ENCODE assay signal across 27 cellular contexts in the genomic region with DNA sequence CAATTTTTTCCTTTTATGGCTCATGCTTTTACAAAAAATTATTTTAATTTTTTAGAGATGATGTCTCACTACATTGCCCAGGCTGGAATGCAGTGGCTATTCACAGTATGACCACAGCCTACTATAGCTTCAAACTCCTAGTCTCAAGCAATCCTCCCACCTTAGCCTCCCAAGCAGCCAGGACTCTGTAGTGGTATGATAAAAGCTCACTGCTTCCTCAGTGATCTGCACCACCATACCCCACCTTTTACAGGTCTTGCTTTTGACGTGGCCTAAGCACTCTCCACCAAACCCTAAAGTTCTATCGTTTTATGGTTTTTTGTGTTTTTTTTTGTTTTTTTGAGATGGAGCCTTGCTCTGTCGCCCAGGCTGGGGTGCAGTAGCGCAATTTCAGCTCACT. TPM values are rescaled to one million over a fixed set of nuclear protein-coding genes. Genes with fewer than 3 reads are reported as not detected.
DNase-seq lines count a peak whose midpoint lies in the region; ATAC-seq lines count a peak whose summit lies in the region.
"Had no signal": no experiment of that assay in that cellular context is flagged by ENCODE, and none has a peak within 500 bp of the region (broad histone marks: within the 10 kb centered on the region; RNA-seq: fewer than 3 reads in every experiment).

No MANE protein-coding gene starts in this region.

- no peak for DNase-seq in activated naive CD4-positive, alpha-beta T cell treated with anti-CD3 and anti-CD28 coated beads, Interleukin-2, amount 50 U/mL, for 72 hours (ENCODE audit: low spot score in 2 of 2)
- no peak for DNase-seq in activated naive CD4-positive, alpha-beta T cell treated with Interleukin-2 at 50 U/mL for 16 hours
- no peak for DNase-seq in activated T-helper 2 cell treated with anti-CD3 and anti-CD28 coated beads, Interferon-gamma antibody, Interleukin-2, Interleukin-4, amounts not matched to agents 10 μg/mL and 5 μg/mL and 100 μg/mL, durations not matched to agents 14 hours and 24 hours and 36 hours (ENCODE audit: low spot score)
- no peak for DNase-seq in stimulated activated effector memory CD8-positive, alpha-beta T cell treated with anti-CD3 and anti-CD28 coated beads, Interleukin-12 subunit alpha, Interleukin-12 subunit beta, amount 100 ng/mL, for 72 hours (ENCODE audit: low spot score in 2 of 2)
- DNase-seq: activated CD4-positive, CD25-positive, alpha-beta regulatory T cell; activated T-cell treated with anti-CD3 and anti-CD28 coated beads, Interleukin-2, amount 50 U/mL, for 1 hour; colonic mucosa; effector CD4-positive, alpha-beta T cell; hippocampal formation; NCI-H1694; NCI-H2171; NCI-H510A; nephron progenitor cell; SJCRH30; stimulated activated CD4-positive, alpha-beta T cell treated with anti-CD3 and anti-CD28 coated beads, Interleukin-4, amount 100 ng/mL, for 24 hours; SW 1271; upper lobe of left lung had no signal

- peaks cover 37% of the 10 kb centered on the region for H3K36me3 ChIP-seq in KOPT-K1 (ENCODE audit: insufficient read depth, low read length)
- H3K36me3 ChIP-seq: colonic mucosa had no signal

- H3K4me3 Mint-ChIP-seq in activated T-helper 2 cell treated with anti-CD3 and anti-CD28 coated beads, Interferon-gamma antibody, Interleukin-2, Interleukin-4, amounts not matched to agents 10 μg/mL and 5 μg/mL and 100 μg/mL, durations not matched to agents 14 hours and 24 hours and 36 hours (ENCODE audit: low read depth): no peak overlapping the region
- peak overlapping the region; percentile 38 for H3K4me3 Mint-ChIP-seq in stimulated activated effector memory CD8-positive, alpha-beta T cell treated with anti-CD3 and anti-CD28 coated beads, Interleukin-12 subunit alpha, Interleukin-12 subunit beta, amount 100 ng/mL, for 72 hours
- H3K4me3 Mint-ChIP-seq: nephron progenitor cell had no signal

- ATAC-seq in activated naive CD4-positive, alpha-beta T cell treated with anti-CD3 and anti-CD28 coated beads, Interleukin-2, amount 50 U/mL, for 72 hours: peak in 1 of 2 donors; percentile 46
- ATAC-seq in stimulated activated effector memory CD8-positive, alpha-beta T cell treated with anti-CD3 and anti-CD28 coated beads, Interleukin-12 subunit alpha, Interleukin-12 subunit beta, amount 100 ng/mL, for 72 hours: peak; percentile 64
- ATAC-seq in GM18520 (IDR thresholded peaks at IDR 0.05; ENCODE audit: unreplicated experiment) (no peak), HG03095 (IDR thresholded peaks at IDR 0.05; ENCODE audit: unreplicated experiment) (no peak)

- H3K27ac Mint-ChIP-seq in activated naive CD4-positive, alpha-beta T cell treated with anti-CD3 and anti-CD28 coated beads, Interleukin-2, amount 50 U/mL, for 72 hours: peak overlapping the region; percentile 63 to 71
- peak overlapping the region; percentile 71 for H3K27ac Mint-ChIP-seq in activated T-helper 2 cell treated with anti-CD3 and anti-CD28 coated beads, Interferon-gamma antibody, Interleukin-2, Interleukin-4, amounts not matched to agents 10 μg/mL and 5 μg/mL and 100 μg/mL, durations not matched to agents 14 hours and 24 hours and 36 hours
- peak overlapping the region; percentile 88 for H3K27ac Mint-ChIP-seq in stimulated activated effector memory CD8-positive, alpha-beta T cell treated with anti-CD3 and anti-CD28 coated beads, Interleukin-12 subunit alpha, Interleukin-12 subunit beta, amount 100 ng/mL, for 72 hours

- H3K9me3 ChIP-seq in KOPT-K1 (ENCODE audit: insufficient read depth, low read length, poor library complexity, severe bottlenecking): no peaks in the 10 kb centered on the region
- H3K9me3 ChIP-seq: colonic mucosa, HAP-1, SJCRH30, suprapubic skin, upper lobe of left lung had no signal

- no peaks in the 10 kb centered on the region for H3K9me3 Mint-ChIP-seq in activated naive CD4-positive, alpha-beta T cell treated with anti-CD3 and anti-CD28 coated beads, Interleukin-2, amount 50 U/mL, for 72 hours
- H3K9me3 Mint-ChIP-seq in activated T-helper 2 cell treated with anti-CD3 and anti-CD28 coated beads, Interferon-gamma antibody, Interleukin-2, Interleukin-4, amounts not matched to agents 10 μg/mL and 5 μg/mL and 100 μg/mL, durations not matched to agents 14 hours and 24 hours and 36 hours: no peaks in the 10 kb centered on the region
- H3K9me3 Mint-ChIP-seq in stimulated activated effector memory CD8-positive, alpha-beta T cell treated with anti-CD3 and anti-CD28 coated beads, Interleukin-12 subunit alpha, Interleukin-12 subunit beta, amount 100 ng/mL, for 72 hours: no peaks in the 10 kb centered on the region
- H3K9me3 Mint-ChIP-seq: nephron progenitor cell had no signal

- H3K27ac ChIP-seq in KOPT-K1 (ENCODE audit: low read depth, low read length, poor library complexity, severe bottlenecking): peak overlapping the region; percentile 44
- H3K27ac ChIP-seq: cardiac muscle cell, colonic mucosa, epithelial cell of prostate, SJCRH30, suprapubic skin, upper lobe of left lung had no signal

- peaks cover 12 to 26% of the 10 kb centered on the region in 2 donors for H3K36me3 Mint-ChIP-seq in activated naive CD4-positive, alpha-beta T cell treated with anti-CD3 and anti-CD28 coated beads, Interleukin-2, amount 50 U/mL, for 72 hours
- H3K36me3 Mint-ChIP-seq in activated T-helper 2 cell treated with anti-CD3 and anti-CD28 coated beads, Interferon-gamma antibody, Interleukin-2, Interleukin-4, amounts not matched to agents 10 μg/mL and 5 μg/mL and 100 μg/mL, durations not matched to agents 14 hours and 24 hours and 36 hours (ENCODE audit: low read depth): peaks cover 60% of the 10 kb centered on the region
- H3K36me3 Mint-ChIP-seq in stimulated activated effector memory CD8-positive, alpha-beta T cell treated with anti-CD3 and anti-CD28 coated beads, Interleukin-12 subunit alpha, Interleukin-12 subunit beta, amount 100 ng/mL, for 72 hours: peaks cover 76% of the 10 kb centered on the region

- no peaks in the 10 kb centered on the region for H3K27me3 Mint-ChIP-seq in activated T-helper 2 cell treated with anti-CD3 and anti-CD28 coated beads, Interferon-gamma antibody, Interleukin-2, Interleukin-4, amounts not matched to agents 10 μg/mL and 5 μg/mL and 100 μg/mL, durations not matched to agents 14 hours and 24 hours and 36 hours (ENCODE audit: low read depth)

- intact Hi-C loops in activated T-helper 2 cell treated with anti-CD3 and anti-CD28 coated beads, Interferon-gamma antibody, Interleukin-2, Interleukin-4, amounts not matched to agents 10 μg/mL and 5 μg/mL and 100 μg/mL, durations not matched to agents 14 hours and 24 hours and 36 hours (cut with micrococcal nuclease): loop anchor here (5.0 kb wide), 1 partner anchor 41 kb away; no protein-coding TSS in a partner anchor

- peaks cover 44% of the 10 kb centered on the region for H3K4me1 Mint-ChIP-seq in activated T-helper 2 cell treated with anti-CD3 and anti-CD28 coated beads, Interferon-gamma antibody, Interleukin-2, Interleukin-4, amounts not matched to agents 10 μg/mL and 5 μg/mL and 100 μg/mL, durations not matched to agents 14 hours and 24 hours and 36 hours (ENCODE audit: low read depth)
- H3K4me1 Mint-ChIP-seq in stimulated activated effector memory CD8-positive, alpha-beta T cell treated with anti-CD3 and anti-CD28 coated beads, Interleukin-12 subunit alpha, Interleukin-12 subunit beta, amount 100 ng/mL, for 72 hours: peaks cover 22% of the 10 kb centered on the region
- H3K4me1 Mint-ChIP-seq: nephron progenitor cell had no signal

RNA-seq across cellular contexts. Expression of a gene that starts 14.0 kb away (rescaled TPM):
- 10 to 100 TPM; 43.2 to 44.3 TPM for total RNA-seq in activated naive CD4-positive, alpha-beta T cell treated with anti-CD3 and anti-CD28 coated beads, Interleukin-2, amount 50 U/mL, for 72 hours
- 35.7 and 38.9 TPM in 2 replicates for total RNA-seq in activated T-helper 2 cell treated with anti-CD3 and anti-CD28 coated beads, Interferon-gamma antibody, Interleukin-2, Interleukin-4, amounts not matched to agents 10 μg/mL and 5 μg/mL and 100 μg/mL, durations not matched to agents 14 hours and 24 hours and 36 hours

RNA-seq across cellular contexts. Expression of a gene that starts 14.0 kb away (rescaled TPM):
- 10 to 100 TPM; 79.6 to 89.3 TPM for total RNA-seq in activated naive CD4-positive, alpha-beta T cell treated with anti-CD3 and anti-CD28 coated beads, Interleukin-2, amount 50 U/mL, for 72 hours
- 95.8 and 109 TPM in 2 replicates for total RNA-seq in activated T-helper 2 cell treated with anti-CD3 and anti-CD28 coated beads, Interferon-gamma antibody, Interleukin-2, Interleukin-4, amounts not matched to agents 10 μg/mL and 5 μg/mL and 100 μg/mL, durations not matched to agents 14 hours and 24 hours and 36 hours

RNA-seq across cellular contexts. Expression of a gene that starts 18.6 kb away (rescaled TPM):
- total RNA-seq in activated naive CD4-positive, alpha-beta T cell treated with anti-CD3 and anti-CD28 coated beads, Interleukin-2, amount 50 U/mL, for 72 hours: 100 to 1,000 TPM in 1 of 2 donors, 10 to 100 TPM in 1; 73.5 to 108 TPM
- total RNA-seq in activated T-helper 2 cell treated with anti-CD3 and anti-CD28 coated beads, Interferon-gamma antibody, Interleukin-2, Interleukin-4, amounts not matched to agents 10 μg/mL and 5 μg/mL and 100 μg/mL, durations not matched to agents 14 hours and 24 hours and 36 hours: 124 and 127 TPM in 2 replicates

RNA-seq across cellular contexts. Expression of a gene that starts 52.6 kb away (rescaled TPM):
- total RNA-seq in activated naive CD4-positive, alpha-beta T cell treated with anti-CD3 and anti-CD28 coated beads, Interleukin-2, amount 50 U/mL, for 72 hours: 10 to 100 TPM in 1 of 2 donors, 1 to 10 TPM in 1; 7.9 to 13.7 TPM
- 15.4 and 18.1 TPM in 2 replicates for total RNA-seq in activated T-helper 2 cell treated with anti-CD3 and anti-CD28 coated beads, Interferon-gamma antibody, Interleukin-2, Interleukin-4, amounts not matched to agents 10 μg/mL and 5 μg/mL and 100 μg/mL, durations not matched to agents 14 hours and 24 hours and 36 hours

RNA-seq across cellular contexts. Expression of a gene that starts 56.3 kb away (rescaled TPM):
- not detected for total RNA-seq in activated naive CD4-positive, alpha-beta T cell treated with anti-CD3 and anti-CD28 coated beads, Interleukin-2, amount 50 U/mL, for 72 hours
- not detected in 2 replicates for total RNA-seq in activated T-helper 2 cell treated with anti-CD3 and anti-CD28 coated beads, Interferon-gamma antibody, Interleukin-2, Interleukin-4, amounts not matched to agents 10 μg/mL and 5 μg/mL and 100 μg/mL, durations not matched to agents 14 hours and 24 hours and 36 hours
- total RNA-seq: mononuclear cell, osteoblast, RPMI7951 had no signal
